1 cellular context compared by ENCODE assay signal in genomic region chr5:143229426-143229895, GRCh38.
A peak's percentile ranks its signal among the peaks of the same experiment; 100 is the strongest.
TF ChIP-seq lines count a peak whose summit lies in the region.

No MANE protein-coding gene starts in this region.

TF ChIP-seq in GM12878, 131 proteins besides CTCF, POLR2A, EP300 and RAD21 (continued from another document and continues in another):
- TF ChIP-seq, protein P1, sequence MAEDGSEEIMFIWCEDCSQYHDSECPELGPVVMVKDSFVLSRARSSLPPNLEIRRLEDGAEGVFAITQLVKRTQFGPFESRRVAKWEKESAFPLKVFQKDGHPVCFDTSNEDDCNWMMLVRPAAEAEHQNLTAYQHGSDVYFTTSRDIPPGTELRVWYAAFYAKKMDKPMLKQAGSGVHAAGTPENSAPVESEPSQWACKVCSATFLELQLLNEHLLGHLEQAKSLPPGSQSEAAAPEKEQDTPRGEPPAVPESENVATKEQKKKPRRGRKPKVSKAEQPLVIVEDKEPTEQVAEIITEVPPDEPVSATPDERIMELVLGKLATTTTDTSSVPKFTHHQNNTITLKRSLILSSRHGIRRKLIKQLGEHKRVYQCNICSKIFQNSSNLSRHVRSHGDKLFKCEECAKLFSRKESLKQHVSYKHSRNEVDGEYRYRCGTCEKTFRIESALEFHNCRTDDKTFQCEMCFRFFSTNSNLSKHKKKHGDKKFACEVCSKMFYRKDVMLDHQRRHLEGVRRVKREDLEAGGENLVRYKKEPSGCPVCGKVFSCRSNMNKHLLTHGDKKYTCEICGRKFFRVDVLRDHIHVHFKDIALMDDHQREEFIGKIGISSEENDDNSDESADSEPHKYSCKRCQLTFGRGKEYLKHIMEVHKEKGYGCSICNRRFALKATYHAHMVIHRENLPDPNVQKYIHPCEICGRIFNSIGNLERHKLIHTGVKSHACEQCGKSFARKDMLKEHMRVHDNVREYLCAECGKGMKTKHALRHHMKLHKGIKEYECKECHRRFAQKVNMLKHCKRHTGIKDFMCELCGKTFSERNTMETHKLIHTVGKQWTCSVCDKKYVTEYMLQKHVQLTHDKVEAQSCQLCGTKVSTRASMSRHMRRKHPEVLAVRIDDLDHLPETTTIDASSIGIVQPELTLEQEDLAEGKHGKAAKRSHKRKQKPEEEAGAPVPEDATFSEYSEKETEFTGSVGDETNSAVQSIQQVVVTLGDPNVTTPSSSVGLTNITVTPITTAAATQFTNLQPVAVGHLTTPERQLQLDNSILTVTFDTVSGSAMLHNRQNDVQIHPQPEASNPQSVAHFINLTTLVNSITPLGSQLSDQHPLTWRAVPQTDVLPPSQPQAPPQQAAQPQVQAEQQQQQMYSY (CRISPR knock-in tag; IDR thresholded peaks at IDR 0.05), result 0 out of 2 replicates have a peak, but pooled peaks have one; percentile 5
- no peak for TF ChIP-seq E4F1 (IDR thresholded peaks at IDR 0.05; ENCODE audit: borderline replicate concordance, partially characterized antibody)
- peak; percentile 50; the same call in 1 of the 2 replicates for TF ChIP-seq POLR2AphosphoS5 (IDR thresholded peaks at IDR 0.05; ENCODE audit: low read length)
- 0 out of 2 replicates have a peak, but pooled peaks have one; percentile 44 for TF ChIP-seq NKRF (conservative IDR thresholded peaks at IDR 0.05)
- TF ChIP-seq, protein P2, sequence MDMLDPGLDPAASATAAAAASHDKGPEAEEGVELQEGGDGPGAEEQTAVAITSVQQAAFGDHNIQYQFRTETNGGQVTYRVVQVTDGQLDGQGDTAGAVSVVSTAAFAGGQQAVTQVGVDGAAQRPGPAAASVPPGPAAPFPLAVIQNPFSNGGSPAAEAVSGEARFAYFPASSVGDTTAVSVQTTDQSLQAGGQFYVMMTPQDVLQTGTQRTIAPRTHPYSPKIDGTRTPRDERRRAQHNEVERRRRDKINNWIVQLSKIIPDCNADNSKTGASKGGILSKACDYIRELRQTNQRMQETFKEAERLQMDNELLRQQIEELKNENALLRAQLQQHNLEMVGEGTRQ (IDR thresholded peaks at IDR 0.05; ENCODE audit: borderline replicate concordance, low read depth, low read length), result peak; percentile 14; the same call in 1 of the 2 replicates
- TF ChIP-seq, protein P3, sequence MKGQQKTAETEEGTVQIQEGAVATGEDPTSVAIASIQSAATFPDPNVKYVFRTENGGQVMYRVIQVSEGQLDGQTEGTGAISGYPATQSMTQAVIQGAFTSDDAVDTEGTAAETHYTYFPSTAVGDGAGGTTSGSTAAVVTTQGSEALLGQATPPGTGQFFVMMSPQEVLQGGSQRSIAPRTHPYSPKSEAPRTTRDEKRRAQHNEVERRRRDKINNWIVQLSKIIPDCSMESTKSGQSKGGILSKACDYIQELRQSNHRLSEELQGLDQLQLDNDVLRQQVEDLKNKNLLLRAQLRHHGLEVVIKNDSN (IDR thresholded peaks at IDR 0.05; ENCODE audit: borderline replicate concordance, extremely low read length, insufficient read depth, low read depth, low read length), result peak; percentile 25
- TF ChIP-seq MYC (IDR thresholded peaks at IDR 0.05; ENCODE audit: insufficient read depth, insufficient read length, insufficient replicate concordance, low read length, severe bottlenecking), result no peak
- no peak for TF ChIP-seq ELK1 (IDR thresholded peaks at IDR 0.05; ENCODE audit: low read depth, low read length)
- no peak for TF ChIP-seq STAT1 (conservative IDR thresholded peaks at IDR 0.05)
- peak; percentile 57; the same call in 1 of the 2 replicates for TF ChIP-seq SMARCA5 (IDR thresholded peaks at IDR 0.05)
- peak; percentile 66; the same call in 1 of the 2 replicates for TF ChIP-seq TCF12 (IDR thresholded peaks at IDR 0.05; ENCODE audit: low read depth, low read length)
- TF ChIP-seq, protein P4, sequence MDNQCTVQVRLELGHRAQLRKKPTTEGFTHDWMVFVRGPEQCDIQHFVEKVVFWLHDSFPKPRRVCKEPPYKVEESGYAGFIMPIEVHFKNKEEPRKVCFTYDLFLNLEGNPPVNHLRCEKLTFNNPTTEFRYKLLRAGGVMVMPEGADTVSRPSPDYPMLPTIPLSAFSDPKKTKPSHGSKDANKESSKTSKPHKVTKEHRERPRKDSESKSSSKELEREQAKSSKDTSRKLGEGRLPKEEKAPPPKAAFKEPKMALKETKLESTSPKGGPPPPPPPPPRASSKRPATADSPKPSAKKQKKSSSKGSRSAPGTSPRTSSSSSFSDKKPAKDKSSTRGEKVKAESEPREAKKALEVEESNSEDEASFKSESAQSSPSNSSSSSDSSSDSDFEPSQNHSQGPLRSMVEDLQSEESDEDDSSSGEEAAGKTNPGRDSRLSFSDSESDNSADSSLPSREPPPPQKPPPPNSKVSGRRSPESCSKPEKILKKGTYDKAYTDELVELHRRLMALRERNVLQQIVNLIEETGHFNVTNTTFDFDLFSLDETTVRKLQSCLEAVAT (IDR thresholded peaks at IDR 0.05), result peak; percentile 86
- TF ChIP-seq ZNF24 (IDR thresholded peaks at IDR 0.05), result 0 out of 2 replicates have a peak, but pooled peaks have one; percentile 11
- TF ChIP-seq GATAD2B (conservative IDR thresholded peaks at IDR 0.05; ENCODE audit: low read depth), result no peak
- TF ChIP-seq, protein P5, sequence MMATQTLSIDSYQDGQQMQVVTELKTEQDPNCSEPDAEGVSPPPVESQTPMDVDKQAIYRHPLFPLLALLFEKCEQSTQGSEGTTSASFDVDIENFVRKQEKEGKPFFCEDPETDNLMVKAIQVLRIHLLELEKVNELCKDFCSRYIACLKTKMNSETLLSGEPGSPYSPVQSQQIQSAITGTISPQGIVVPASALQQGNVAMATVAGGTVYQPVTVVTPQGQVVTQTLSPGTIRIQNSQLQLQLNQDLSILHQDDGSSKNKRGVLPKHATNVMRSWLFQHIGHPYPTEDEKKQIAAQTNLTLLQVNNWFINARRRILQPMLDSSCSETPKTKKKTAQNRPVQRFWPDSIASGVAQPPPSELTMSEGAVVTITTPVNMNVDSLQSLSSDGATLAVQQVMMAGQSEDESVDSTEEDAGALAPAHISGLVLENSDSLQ (IDR thresholded peaks at IDR 0.05), result peak; percentile 63
- peak; percentile 18; the same call in 1 of the 2 replicates for TF ChIP-seq DPF2 (IDR thresholded peaks at IDR 0.05)
- TF ChIP-seq HDGF (IDR thresholded peaks at IDR 0.05), result 0 out of 2 replicates have a peak, but pooled peaks have one; percentile 46
- no peak for TF ChIP-seq TBL1XR1 (IDR thresholded peaks at IDR 0.05; ENCODE audit: low read depth, low read length)
- TF ChIP-seq, protein P6, sequence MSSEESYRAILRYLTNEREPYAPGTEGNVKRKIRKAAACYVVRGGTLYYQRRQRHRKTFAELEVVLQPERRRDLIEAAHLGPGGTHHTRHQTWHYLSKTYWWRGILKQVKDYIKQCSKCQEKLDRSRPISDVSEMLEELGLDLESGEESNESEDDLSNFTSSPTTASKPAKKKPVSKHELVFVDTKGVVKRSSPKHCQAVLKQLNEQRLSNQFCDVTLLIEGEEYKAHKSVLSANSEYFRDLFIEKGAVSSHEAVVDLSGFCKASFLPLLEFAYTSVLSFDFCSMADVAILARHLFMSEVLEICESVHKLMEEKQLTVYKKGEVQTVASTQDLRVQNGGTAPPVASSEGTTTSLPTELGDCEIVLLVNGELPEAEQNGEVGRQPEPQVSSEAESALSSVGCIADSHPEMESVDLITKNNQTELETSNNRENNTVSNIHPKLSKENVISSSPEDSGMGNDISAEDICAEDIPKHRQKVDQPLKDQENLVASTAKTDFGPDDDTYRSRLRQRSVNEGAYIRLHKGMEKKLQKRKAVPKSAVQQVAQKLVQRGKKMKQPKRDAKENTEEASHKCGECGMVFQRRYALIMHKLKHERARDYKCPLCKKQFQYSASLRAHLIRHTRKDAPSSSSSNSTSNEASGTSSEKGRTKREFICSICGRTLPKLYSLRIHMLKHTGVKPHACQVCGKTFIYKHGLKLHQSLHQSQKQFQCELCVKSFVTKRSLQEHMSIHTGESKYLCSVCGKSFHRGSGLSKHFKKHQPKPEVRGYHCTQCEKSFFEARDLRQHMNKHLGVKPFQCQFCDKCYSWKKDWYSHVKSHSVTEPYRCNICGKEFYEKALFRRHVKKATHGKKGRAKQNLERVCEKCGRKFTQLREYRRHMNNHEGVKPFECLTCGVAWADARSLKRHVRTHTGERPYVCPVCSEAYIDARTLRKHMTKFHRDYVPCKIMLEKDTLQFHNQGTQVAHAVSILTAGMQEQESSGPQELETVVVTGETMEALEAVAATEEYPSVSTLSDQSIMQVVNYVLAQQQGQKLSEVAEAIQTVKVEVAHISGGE (CRISPR knock-in tag; IDR thresholded peaks at IDR 0.05), result no peak
- TF ChIP-seq ZBED1 (IDR thresholded peaks at IDR 0.05; ENCODE audit: borderline replicate concordance), result no peak; the same call in 1 of the 2 replicates
- TF ChIP-seq SMC3 (IDR thresholded peaks at IDR 0.05; ENCODE audit: borderline replicate concordance, low read length), result 0 out of 2 replicates have a peak, but pooled peaks have one; percentile 6
- TF ChIP-seq, protein P7, sequence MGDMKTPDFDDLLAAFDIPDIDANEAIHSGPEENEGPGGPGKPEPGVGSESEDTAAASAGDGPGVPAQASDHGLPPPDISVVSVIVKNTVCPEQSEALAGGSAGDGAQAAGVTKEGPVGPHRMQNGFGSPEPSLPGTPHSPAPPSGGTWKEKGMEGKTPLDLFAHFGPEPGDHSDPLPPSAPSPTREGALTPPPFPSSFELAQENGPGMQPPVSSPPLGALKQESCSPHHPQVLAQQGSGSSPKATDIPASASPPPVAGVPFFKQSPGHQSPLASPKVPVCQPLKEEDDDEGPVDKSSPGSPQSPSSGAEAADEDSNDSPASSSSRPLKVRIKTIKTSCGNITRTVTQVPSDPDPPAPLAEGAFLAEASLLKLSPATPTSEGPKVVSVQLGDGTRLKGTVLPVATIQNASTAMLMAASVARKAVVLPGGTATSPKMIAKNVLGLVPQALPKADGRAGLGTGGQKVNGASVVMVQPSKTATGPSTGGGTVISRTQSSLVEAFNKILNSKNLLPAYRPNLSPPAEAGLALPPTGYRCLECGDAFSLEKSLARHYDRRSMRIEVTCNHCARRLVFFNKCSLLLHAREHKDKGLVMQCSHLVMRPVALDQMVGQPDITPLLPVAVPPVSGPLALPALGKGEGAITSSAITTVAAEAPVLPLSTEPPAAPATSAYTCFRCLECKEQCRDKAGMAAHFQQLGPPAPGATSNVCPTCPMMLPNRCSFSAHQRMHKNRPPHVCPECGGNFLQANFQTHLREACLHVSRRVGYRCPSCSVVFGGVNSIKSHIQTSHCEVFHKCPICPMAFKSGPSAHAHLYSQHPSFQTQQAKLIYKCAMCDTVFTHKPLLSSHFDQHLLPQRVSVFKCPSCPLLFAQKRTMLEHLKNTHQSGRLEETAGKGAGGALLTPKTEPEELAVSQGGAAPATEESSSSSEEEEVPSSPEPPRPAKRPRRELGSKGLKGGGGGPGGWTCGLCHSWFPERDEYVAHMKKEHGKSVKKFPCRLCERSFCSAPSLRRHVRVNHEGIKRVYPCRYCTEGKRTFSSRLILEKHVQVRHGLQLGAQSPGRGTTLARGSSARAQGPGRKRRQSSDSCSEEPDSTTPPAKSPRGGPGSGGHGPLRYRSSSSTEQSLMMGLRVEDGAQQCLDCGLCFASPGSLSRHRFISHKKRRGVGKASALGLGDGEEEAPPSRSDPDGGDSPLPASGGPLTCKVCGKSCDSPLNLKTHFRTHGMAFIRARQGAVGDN (IDR thresholded peaks at IDR 0.05), result peak; percentile 91
- TF ChIP-seq ZBTB4 (CRISPR knock-in tag; IDR thresholded peaks at IDR 0.05), result no peak
